In the genomic region with DNA sequence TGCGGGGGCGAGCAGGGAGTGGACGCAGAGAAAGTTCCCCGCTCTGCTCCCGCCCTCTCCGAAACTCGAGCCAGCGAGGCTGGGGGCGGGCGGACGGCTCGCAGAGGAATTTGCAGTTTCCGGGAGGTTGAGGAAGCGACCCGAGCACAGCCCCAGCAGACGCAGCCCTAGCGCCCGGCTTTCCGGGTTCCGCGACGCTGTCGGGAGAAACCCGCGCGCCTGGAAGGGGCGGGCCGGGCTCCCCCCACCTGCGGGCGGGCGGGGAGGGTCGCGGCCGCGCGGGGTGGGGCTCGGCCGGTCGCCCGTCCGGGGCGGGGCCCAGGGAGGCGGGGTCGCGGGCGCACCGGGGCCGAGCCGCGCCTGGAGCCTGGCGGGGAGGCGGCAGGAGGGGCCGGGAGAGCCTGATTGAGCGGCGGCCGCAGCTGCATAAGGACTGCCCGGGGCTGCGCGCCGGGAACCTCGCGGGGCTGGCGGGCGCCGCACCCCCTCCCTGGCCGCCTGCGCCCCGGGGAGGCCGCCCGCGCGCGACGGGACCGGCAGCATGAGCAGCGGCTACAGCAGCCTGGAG, we compare ENCODE assay signal across 8 cellular contexts. TPM values are rescaled to one million over a fixed set of nuclear protein-coding genes. Genes with fewer than 3 reads are reported as not detected.
DNase-seq lines count a peak whose midpoint lies in the region; FAIRE-seq and TF ChIP-seq lines count a peak whose summit lies in the region.

A gene with protein sequence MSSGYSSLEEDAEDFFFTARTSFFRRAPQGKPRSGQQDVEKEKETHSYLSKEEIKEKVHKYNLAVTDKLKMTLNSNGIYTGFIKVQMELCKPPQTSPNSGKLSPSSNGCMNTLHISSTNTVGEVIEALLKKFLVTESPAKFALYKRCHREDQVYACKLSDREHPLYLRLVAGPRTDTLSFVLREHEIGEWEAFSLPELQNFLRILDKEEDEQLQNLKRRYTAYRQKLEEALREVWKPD (plus strand): TSS at position 404 of the 568 bp plus-strand sequence. CDS start 138 bp downstream, at position 542.

- no peaks in the 10 kb centered on the region for H3K4me1 ChIP-seq in breast epithelium

- H3K4me3 ChIP-seq in WERI-Rb-1 (ENCODE audit: low read depth, low read length) (peak within 1 kb of the TSS; percentile 89), breast epithelium (peak within 1 kb of the TSS; percentile 90 to 97 (median 91))

- CTCF ChIA-PET in HEK293T (lab: Yijun Ruan, JAX) = interaction anchor here (0.8 to 2.4 kb wide), 4 partner anchors 61 to 88 kb away, joined by 4 to 10 read pairs (median 5); no protein-coding TSS in a partner anchor

- intact Hi-C loops in breast epithelium (cut with DNase I; ENCODE audit: low total_unique reads) = loop anchor here (10.0 kb wide), 1 partner anchor 55 kb away; no protein-coding TSS in a partner anchor

- peak; percentile 61 for DNase-seq in GM12892 (ENCODE audit: insufficient read length)
- peak; percentile 66 for DNase-seq in HEK293T (ENCODE audit: extremely low spot score)
- peak; percentile 40 for DNase-seq in NCI-H1105 (lab: John Stamatoyannopoulos, UW)
- peak; percentile 60 for DNase-seq in WERI-Rb-1
- peak in 1 of 2 donors; percentile 47 for DNase-seq in breast epithelium (ENCODE audit: low spot score in 2 of 2)
- peak; percentile 77 for DNase-seq in iris pigment epithelial cell (ENCODE audit: low read depth)
- peak; percentile 84 for DNase-seq in stimulated activated CD4-positive, alpha-beta T cell treated with anti-CD3 and anti-CD28 coated beads, Interleukin-15, amount 100 ng/mL, for 24 hours
- DNase-seq in T1000 (lab: John Stamatoyannopoulos, UW) = no peak

- TF ChIP-seq POLR2A in GM12892 (IDR thresholded peaks at IDR 0.05; ENCODE audit: low read depth, low read length) = peak; percentile 35; the same call in 1 of the 2 replicates
- no peak for TF ChIP-seq POLR2A in breast epithelium (IDR thresholded peaks at IDR 0.05)

- no peak for TF ChIP-seq CTCF in WERI-Rb-1 (IDR thresholded peaks at IDR 0.05; ENCODE audit: low read depth, low read length)
- no peak for TF ChIP-seq CTCF in breast epithelium (IDR thresholded peaks at IDR 0.05)

- H3K27me3 ChIP-seq in WERI-Rb-1 (ENCODE audit: insufficient read depth, low read depth, severe bottlenecking) (no peaks in the 10 kb centered on the region), breast epithelium (no peaks in the 10 kb centered on the region)

- H3K27ac ChIP-seq in WERI-Rb-1 (peak within 1 kb of the TSS; percentile 87), breast epithelium (peak within 1 kb of the TSS; percentile 89 to 94)

- H3K9me3 ChIP-seq in WERI-Rb-1 (ENCODE audit: severe bottlenecking) (no peaks in the 10 kb centered on the region), breast epithelium (no peaks in the 10 kb centered on the region)

- H3K36me3 ChIP-seq in WERI-Rb-1 (no peaks in the 10 kb centered on the region), breast epithelium (no peaks in the 10 kb centered on the region)

- peak; percentile 82 for FAIRE-seq in GM12892 (lab: Jason Lieb, UNC)

- POLR2A ChIA-PET in HEK293T (lab: Yijun Ruan, JAX) = interaction anchor here (1.2 to 1.7 kb wide), 4 partner anchors 61 to 82 kb away, joined by 4 to 6 read pairs (median 5); no protein-coding TSS in a partner anchor

TF ChIP-seq in HEK293T, 16 proteins besides CTCF, POLR2A, EP300 and RAD21:
- TF ChIP-seq NFRKB (IDR thresholded peaks at IDR 0.05) = no peak
- TF ChIP-seq, protein P1, sequence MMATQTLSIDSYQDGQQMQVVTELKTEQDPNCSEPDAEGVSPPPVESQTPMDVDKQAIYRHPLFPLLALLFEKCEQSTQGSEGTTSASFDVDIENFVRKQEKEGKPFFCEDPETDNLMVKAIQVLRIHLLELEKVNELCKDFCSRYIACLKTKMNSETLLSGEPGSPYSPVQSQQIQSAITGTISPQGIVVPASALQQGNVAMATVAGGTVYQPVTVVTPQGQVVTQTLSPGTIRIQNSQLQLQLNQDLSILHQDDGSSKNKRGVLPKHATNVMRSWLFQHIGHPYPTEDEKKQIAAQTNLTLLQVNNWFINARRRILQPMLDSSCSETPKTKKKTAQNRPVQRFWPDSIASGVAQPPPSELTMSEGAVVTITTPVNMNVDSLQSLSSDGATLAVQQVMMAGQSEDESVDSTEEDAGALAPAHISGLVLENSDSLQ (IDR thresholded peaks at IDR 0.05) = no peak
- no peak for TF ChIP-seq HDGF (IDR thresholded peaks at IDR 0.05; ENCODE audit: borderline replicate concordance)
- TF ChIP-seq ZNF384 (IDR thresholded peaks at IDR 0.05) = no peak
- TF ChIP-seq LEF1 (IDR thresholded peaks at IDR 0.05; ENCODE audit: borderline replicate concordance) = no peak
- TF ChIP-seq ARNT (IDR thresholded peaks at IDR 0.05) = no peak
- no peak for TF ChIP-seq L3MBTL2 (conservative IDR thresholded peaks at IDR 0.05)
- no peak for TF ChIP-seq FOXM1 (IDR thresholded peaks at IDR 0.05; ENCODE audit: borderline replicate concordance)
- no peak for TF ChIP-seq FOXK2 (IDR thresholded peaks at IDR 0.05)

RNA-seq across cellular contexts. Expression of the gene that starts here (rescaled TPM):
- 60.8 TPM for polyA plus RNA-seq in GM12892 (2012; ENCODE audit: missing spikeins)
- 10 to 100 TPM; 23.4 to 28.4 (median 24.6) TPM for total RNA-seq in breast epithelium
